In genomic region chr10:119135517-119135890, GRCh38 we compare ENCODE assay signal across 12 cellular contexts. TPM values are rescaled to one million over a fixed set of nuclear protein-coding genes. Genes with fewer than 3 reads are reported as not detected.
DNase-seq lines count a peak whose midpoint lies in the region; ATAC-seq and TF ChIP-seq lines count a peak whose summit lies in the region.
"Had no signal": no experiment of that assay in that cellular context is flagged by ENCODE, and none has a peak within 500 bp of the region (broad histone marks: within the 10 kb centered on the region; RNA-seq: fewer than 3 reads in every experiment).

No MANE protein-coding gene starts in this region.

- H3K36me3 ChIP-seq in A673 (ENCODE audit: insufficient read depth, low read length, poor library complexity, severe bottlenecking) (peaks cover 17% of the 10 kb centered on the region), MG63 (peaks cover 39% of the 10 kb centered on the region)

- H3K27ac ChIP-seq in A673 (ENCODE audit: low read depth, low read length, poor library complexity, severe bottlenecking), result no peak overlapping the region

- H3K9me3 ChIP-seq in A673 (ENCODE audit: low read depth, low read length, poor library complexity, severe bottlenecking) (no peaks in the 10 kb centered on the region), MG63 (no peaks in the 10 kb centered on the region)

- no peaks in the 10 kb centered on the region for H3K27me3 Mint-ChIP-seq in activated CD4-positive, alpha-beta memory T cell treated with anti-CD3 and anti-CD28 coated beads, Interleukin-2, amount 10 ng/mL, durations not matched to agents 7 days and 5 days

- DNase-seq in A673 (ENCODE audit: low spot score) (peak; percentile 18), GF-D8 (lab: John Stamatoyannopoulos, UW) (peak; percentile 95), left lobe of liver (ENCODE audit: low spot score) (peak; percentile 69), NCI-H1436 treated with DMSO at 0.1 percent for 48 hours (lab: John Stamatoyannopoulos, UW) (no peak), GM19238 (ENCODE audit: insufficient read length, low spot score) (no peak), MG63 (no peak)
- peak; percentile 38 for DNase-seq in activated CD4-positive, alpha-beta memory T cell treated with anti-CD3 and anti-CD28 coated beads, Interleukin-2, amount 10 ng/mL, durations not matched to agents 7 days and 5 days
- DNase-seq: NCI-H146 had no signal

- no peak for TF ChIP-seq CTCF in A673 (conservative IDR thresholded peaks at IDR 0.05; ENCODE audit: low read depth, low read length)

- H3K4me3 ChIP-seq in A673 (ENCODE audit: low read depth, low read length, poor library complexity, severe bottlenecking), result no peak overlapping the region
- H3K4me3 ChIP-seq in MG63, result no peak overlapping the region
- H3K4me3 ChIP-seq: GM23338 had no signal

- peaks cover 62% of the 10 kb centered on the region for H3K4me1 Mint-ChIP-seq in activated CD4-positive, alpha-beta memory T cell treated with anti-CD3 and anti-CD28 coated beads, Interleukin-2, amount 10 ng/mL, durations not matched to agents 7 days and 5 days
- H3K4me1 Mint-ChIP-seq: GM23338, neural crest cell had no signal

- peak overlapping the region; percentile 72 for H3K27ac Mint-ChIP-seq in activated CD4-positive, alpha-beta memory T cell treated with anti-CD3 and anti-CD28 coated beads, Interleukin-2, amount 10 ng/mL, durations not matched to agents 7 days and 5 days
- H3K27ac Mint-ChIP-seq: GM23338 had no signal

- POLR2A ChIA-PET in A673 (lab: Charles Lee; ENCODE audit: low non-redundant PET), result no interaction called here
- POLR2A ChIA-PET in activated CD4-positive, alpha-beta memory T cell treated with anti-CD3 and anti-CD28 coated beads, Interleukin-2, amount 10 ng/mL, durations not matched to agents 7 days and 5 days (lab: Charles Lee), result interaction anchor here (1.6 to 1.9 kb wide), 5 partner anchors 31 to 58 kb away, joined by 4 to 14 read pairs (median 6); partner anchors contain the start of genes DENND10 and EIF3A

- BruUV-seq in A673 (replicated peaks; lab: Mats Ljungman, UMichigan), result no TSS peak

- H3K4me3 Mint-ChIP-seq in activated CD4-positive, alpha-beta memory T cell treated with anti-CD3 and anti-CD28 coated beads, Interleukin-2, amount 10 ng/mL, durations not matched to agents 7 days and 5 days, result peak overlapping the region; percentile 34
- H3K4me3 Mint-ChIP-seq: GM23338, neural crest cell had no signal

- CTCF ChIA-PET in A673 (lab: Charles Lee), result no interaction called here
- CTCF ChIA-PET in activated CD4-positive, alpha-beta memory T cell treated with anti-CD3 and anti-CD28 coated beads, Interleukin-2, amount 10 ng/mL, durations not matched to agents 7 days and 5 days (lab: Charles Lee), result interaction anchor here (0.7 to 1.4 kb wide), 2 partner anchors 44 to 53 kb away, joined by 3 read pairs; no protein-coding TSS in a partner anchor

- intact Hi-C loops in A673 (cut with micrococcal nuclease; ENCODE audit: unreplicated experiment), result no loop called here

- H3K27me3 ChIP-seq in A673 (replicated peaks; ENCODE audit: insufficient read depth, low read depth, low read length, poor library complexity), result no peaks in the 10 kb centered on the region
- no peaks in the 10 kb centered on the region for H3K27me3 ChIP-seq in MG63

- peaks cover 69% of the 10 kb centered on the region for H3K36me3 Mint-ChIP-seq in activated CD4-positive, alpha-beta memory T cell treated with anti-CD3 and anti-CD28 coated beads, Interleukin-2, amount 10 ng/mL, durations not matched to agents 7 days and 5 days (ENCODE audit: low read depth)

- peaks cover 7% of the 10 kb centered on the region for H3K4me1 ChIP-seq in A673 (ENCODE audit: insufficient read depth, low read length, poor library complexity, severe bottlenecking)

- peak; percentile 62 for ATAC-seq in left lobe of liver
- no peak for ATAC-seq in HG02610 (IDR thresholded peaks at IDR 0.05; ENCODE audit: unreplicated experiment)
- ATAC-seq: GM23338, Panc1 had no signal

- no peaks in the 10 kb centered on the region for H3K9me3 Mint-ChIP-seq in activated CD4-positive, alpha-beta memory T cell treated with anti-CD3 and anti-CD28 coated beads, Interleukin-2, amount 10 ng/mL, durations not matched to agents 7 days and 5 days
- H3K9me3 Mint-ChIP-seq: neural crest cell had no signal

RNA-seq across cellular contexts. Expression of gene SFXN4, which starts 30.0 kb away (rescaled TPM):
- total RNA-seq in A673 (2021) (67.3 and 72.9 TPM in 2 replicates), left lobe of liver (17.8 TPM)
- 10 to 100 TPM; 19.6 to 22.6 TPM for total RNA-seq in activated CD4-positive, alpha-beta memory T cell treated with anti-CD3 and anti-CD28 coated beads, Interleukin-2, amount 10 ng/mL, durations not matched to agents 7 days and 5 days
- total RNA-seq in MG63 (2014; rRNA removed; shearing (Covaris generic); ENCODE audit: low replicate concordance), result 24.4 and 28.6 TPM in 2 replicates

RNA-seq across cellular contexts. Expression of gene DENND10, which starts 31.6 kb away (rescaled TPM):
- total RNA-seq in A673 (2021), result 41.2 and 55.2 TPM in 2 replicates
- total RNA-seq in activated CD4-positive, alpha-beta memory T cell treated with anti-CD3 and anti-CD28 coated beads, Interleukin-2, amount 10 ng/mL, durations not matched to agents 7 days and 5 days, result 10 to 100 TPM; 52.4 to 57.1 TPM
- total RNA-seq in left lobe of liver, result 23.1 TPM
- 24.4 and 34.0 TPM in 2 replicates for total RNA-seq in MG63 (2014; rRNA removed; shearing (Covaris generic); ENCODE audit: low replicate concordance)

RNA-seq across cellular contexts. Expression of gene PRDX3, which starts 43.1 kb away (rescaled TPM):
- 215 and 234 TPM in 2 replicates for total RNA-seq in A673 (2021)
- 100 to 1,000 TPM; 115 to 117 TPM for total RNA-seq in activated CD4-positive, alpha-beta memory T cell treated with anti-CD3 and anti-CD28 coated beads, Interleukin-2, amount 10 ng/mL, durations not matched to agents 7 days and 5 days
- 157 TPM for total RNA-seq in left lobe of liver
- 203 and 261 TPM in 2 replicates for total RNA-seq in MG63 (2014; rRNA removed; shearing (Covaris generic); ENCODE audit: low replicate concordance)

RNA-seq across cellular contexts. Expression of gene EIF3A, which starts 54.9 kb away (rescaled TPM):
- 169 and 181 TPM in 2 replicates for total RNA-seq in A673 (2021)
- total RNA-seq in activated CD4-positive, alpha-beta memory T cell treated with anti-CD3 and anti-CD28 coated beads, Interleukin-2, amount 10 ng/mL, durations not matched to agents 7 days and 5 days, result 100 to 1,000 TPM; 129 to 130 TPM
- 45.7 TPM for total RNA-seq in left lobe of liver
- 31.1 and 54.9 TPM in 2 replicates for total RNA-seq in MG63 (2014; rRNA removed; shearing (Covaris generic); ENCODE audit: low replicate concordance)

Comparison
In these comparisons a context has a peak if more than half of its experiments do, and no peak if none do; other contexts are left out.
1. DNase-seq: peak in A673 (single experiment), GF-D8 (single experiment), activated CD4-positive, alpha-beta memory T cell treated with anti-CD3 and anti-CD28 coated beads, Interleukin-2, amount 10 ng/mL, durations not matched to agents 7 days and 5 days (single experiment) and left lobe of liver (single experiment); none in NCI-H1436 treated with DMSO at 0.1 percent for 48 hours (single experiment), GM19238 (single experiment) and MG63 (single experiment).